In the genomic region with DNA sequence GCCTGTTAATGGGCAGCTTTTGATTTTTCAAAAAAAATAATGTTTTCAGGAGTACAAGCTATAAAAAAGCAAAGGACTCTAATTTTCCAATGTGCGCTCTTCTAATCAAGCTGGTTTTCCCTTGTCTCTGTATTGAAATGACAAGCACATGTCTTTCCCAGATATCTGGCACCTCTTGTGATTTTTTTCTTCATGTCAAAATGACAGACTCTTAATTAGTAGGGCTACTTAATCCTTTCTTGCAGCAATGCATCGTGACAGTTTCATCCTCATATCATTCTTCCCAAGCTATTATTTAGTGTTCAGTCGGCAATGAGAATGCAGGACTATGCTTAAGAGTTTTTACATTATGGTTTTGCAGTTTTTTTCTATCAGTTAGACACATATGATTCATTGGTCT, we compare ENCODE assay signal across 28 cellular contexts.
"Had no signal": no experiment of that assay in that cellular context is flagged by ENCODE, and none has a peak within 500 bp of the region (broad histone marks: within the 10 kb centered on the region; RNA-seq: fewer than 3 reads in every experiment).

No MANE protein-coding gene starts in this region.

- DNase-seq: activated B cell treated with CpG ODN at 0.5 μM for 24 hours; activated CD4-positive, alpha-beta memory T cell treated with anti-CD3 and anti-CD28 coated beads for 36 hours; activated CD4-positive, alpha-beta T cell treated with anti-CD3 and anti-CD28 coated beads for 4 hours; activated CD4-positive, alpha-beta T cell treated with anti-CD3 and anti-CD28 coated beads, Interleukin-2, amount 10 ng/mL, durations not matched to agents 24 days and 14 days; activated CD4-positive, alpha-beta T cell treated with anti-CD3 and anti-CD28 coated beads, Interleukin-2, amount 50 U/mL, for 1 hour; activated CD4-positive, alpha-beta T cell treated with anti-CD3 and anti-CD28 coated beads, Interleukin-2, amount 50 U/mL, for 4 hours; activated CD4-positive, CD25-positive, alpha-beta regulatory T cell treated with anti-CD3 and anti-CD28 coated beads, Interleukin-2, amount 50 U/mL, for 72 hours; activated CD8-positive, alpha-beta memory T cell treated with anti-CD3 and anti-CD28 coated beads, Interleukin-2, amount 50 U/mL, for 4 hours; activated CD8-positive, alpha-beta T cell treated with anti-CD3 and anti-CD28 coated beads for 36 hours; activated effector memory CD4-positive, alpha-beta T cell treated with anti-CD3 and anti-CD28 coated beads, Interleukin-2, amount 50 U/mL, for 16 hours; activated gamma-delta T cell treated with Interleukin-2 at 50 U/mL for 16 hours; activated naive CD4-positive, alpha-beta T cell; activated naive CD4-positive, alpha-beta T cell treated with anti-CD3 and anti-CD28 coated beads for 36 hours; activated naive CD4-positive, alpha-beta T cell treated with anti-CD3 and anti-CD28 coated beads, Interleukin-2, amount 50 U/mL, for 16 hours; activated naive CD8-positive, alpha-beta T cell treated with anti-CD3 and anti-CD28 coated beads for 36 hours; activated T-cell treated with anti-CD3 and anti-CD28 coated beads for 4 hours; activated T-cell treated with anti-CD3 and anti-CD28 coated beads, Interleukin-2, amount 50 U/mL, for 1 hour; activated T-cell treated with anti-CD3 and anti-CD28 coated beads, Interleukin-2, amount 50 U/mL, for 4 hours; activated T-cell treated with anti-CD3 and anti-CD28 coated beads, Interleukin-2, amount 50 U/mL, for 72 hours; adrenal gland; amniotic stem cell; aorta; body of pancreas; brain microvascular endothelial cell; central memory CD4-positive, alpha-beta T cell; T-helper 2 cell; T-helper 9 cell had no signal

- FAIRE-seq: TTC549 had no signal
